14 cellular contexts compared by ENCODE assay signal in the genomic region with DNA sequence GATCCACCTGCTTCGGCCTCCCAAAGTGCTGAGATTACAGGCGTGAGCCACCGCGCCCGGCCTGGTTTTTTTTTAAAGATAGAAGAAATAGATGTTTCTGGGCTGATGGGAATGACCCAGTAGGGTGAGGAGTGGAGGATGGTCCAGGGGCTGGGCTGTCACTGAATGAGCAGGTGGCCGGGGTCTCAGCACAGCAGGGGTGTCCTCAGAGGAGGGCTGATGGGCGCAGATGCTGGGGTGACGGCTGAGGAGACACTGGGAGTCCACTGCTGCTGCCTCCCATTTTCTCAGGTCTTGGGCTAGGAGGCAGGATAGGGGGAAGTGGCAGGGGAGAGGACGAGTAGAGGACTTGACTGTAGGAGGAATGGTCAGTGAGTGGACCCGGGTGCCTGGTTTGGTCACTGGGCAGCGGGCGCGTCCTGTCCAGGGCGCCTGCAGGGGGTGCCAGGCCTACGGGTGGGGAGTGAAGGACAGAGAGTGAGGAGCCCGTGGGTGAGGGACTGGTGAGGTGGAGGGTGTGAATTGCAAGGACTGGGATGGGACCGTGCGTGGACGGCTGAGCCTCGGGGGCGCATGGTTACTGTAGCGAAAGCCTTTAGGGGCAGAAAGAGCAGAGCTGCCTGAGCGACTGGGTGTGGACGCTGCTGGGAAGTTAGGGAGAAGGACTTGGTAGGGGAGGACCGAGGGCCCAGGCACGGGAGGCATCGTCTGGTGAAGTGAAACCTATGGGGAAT. TPM values are rescaled to one million over a fixed set of nuclear protein-coding genes. Genes with fewer than 3 reads are reported as not detected.
DNase-seq lines count a peak whose midpoint lies in the region; ATAC-seq, FAIRE-seq and TF ChIP-seq lines count a peak whose summit lies in the region.
"Had no signal": no experiment of that assay in that cellular context is flagged by ENCODE, and none has a peak within 500 bp of the region (broad histone marks: within the 10 kb centered on the region; RNA-seq: fewer than 3 reads in every experiment).

No MANE protein-coding gene starts in this region.

- H3K27ac Mint-ChIP-seq in CD14-positive monocyte: peak overlapping the region; percentile 59 to 89 (median 83)
- H3K27ac Mint-ChIP-seq in H9: peak overlapping the region; percentile 79 to 96 (median 95); a peak in 6 of 7 replicates
- peak overlapping the region; percentile 12 for H3K27ac Mint-ChIP-seq in astrocyte (ENCODE audit: unreplicated experiment)
- H3K27ac Mint-ChIP-seq in nephron: peak overlapping the region; percentile 71 to 82 (median 74)

- no peak overlapping the region for H4K5ac ChIP-seq in H9 (ENCODE audit: insufficient read length, low read depth, low read length)

- DNase-seq in CD14-positive monocyte (ENCODE audit: low spot score) (no peak), H9 (peak; percentile 28), astrocyte (ENCODE audit: low read depth) (no peak), GM13976 (ENCODE audit: low spot score) (no peak)
- no peak for DNase-seq in activated effector memory CD4-positive, alpha-beta T cell treated with anti-CD3 and anti-CD28 coated beads, Interleukin-2, amount 50 U/mL, for 16 hours
- DNase-seq: activated CD8-positive, alpha-beta memory T cell treated with anti-CD3 and anti-CD28 coated beads, Interleukin-2, amount 50 U/mL, for 4 hours; effector memory CD4-positive, alpha-beta T cell; gastrocnemius medialis; MM.1S; stimulated activated CD4-positive, alpha-beta T cell treated with anti-CD3 and anti-CD28 coated beads, Interleukin-4, amount 100 ng/mL, for 1 hour; T1000 had no signal

- no peak overlapping the region for H3K4me2 ChIP-seq in H9 (ENCODE audit: insufficient read depth, insufficient read length, low read length)
- H3K4me2 ChIP-seq in astrocyte (ENCODE audit: low read length): no peak overlapping the region

- peaks cover 43% of the 10 kb centered on the region for H3K4me1 Mint-ChIP-seq in CD14-positive monocyte
- H3K4me1 Mint-ChIP-seq in H9: peaks cover 20 to 29% of the 10 kb centered on the region in 2 experiments
- H3K4me1 Mint-ChIP-seq in astrocyte (ENCODE audit: low read depth, unreplicated experiment): peaks cover 4% of the 10 kb centered on the region
- H3K4me1 Mint-ChIP-seq in nephron: peaks cover 21% of the 10 kb centered on the region

- FAIRE-seq in astrocyte (lab: Jason Lieb, UNC): no peak

- H3K36me3 Mint-ChIP-seq in CD14-positive monocyte: peaks cover 16 to 47% of the 10 kb centered on the region in 2 donors
- peaks cover 2 to 10% (median 9%) of the 10 kb centered on the region in 3 experiments; a peak in 6 of 7 replicates for H3K36me3 Mint-ChIP-seq in H9 (ENCODE audit: insufficient read depth in 1 of 3, low read depth in 3 of 3)
- H3K36me3 Mint-ChIP-seq in astrocyte (ENCODE audit: low read depth, unreplicated experiment): peaks cover 3% of the 10 kb centered on the region
- H3K36me3 Mint-ChIP-seq in nephron (ENCODE audit: low read depth): peaks cover 4% of the 10 kb centered on the region

- H4K91ac ChIP-seq in H9 (ENCODE audit: insufficient read length, low read depth, low read length): no peak overlapping the region

- no peak overlapping the region for H3K4me3 ChIP-seq in astrocyte (ENCODE audit: insufficient read depth, low read depth, low read length)
- H3K4me3 ChIP-seq: gastrocnemius medialis, prostate gland had no signal

- in situ Hi-C loops in GM13976 (cut with MboI; ENCODE audit: low sequenced_read_pairs, unreplicated experiment): loop anchor here (25.0 kb wide), 1 partner anchor 262 kb away; no protein-coding TSS in a partner anchor

- no peak overlapping the region for H3K23ac ChIP-seq in H9 (ENCODE audit: insufficient read length, low read depth, low read length)

- no peak overlapping the region for H2BK5ac ChIP-seq in H9 (ENCODE audit: insufficient read length, low read length)

- no peak overlapping the region for H2BK120ac ChIP-seq in H9 (ENCODE audit: low read depth, low read length, poor library complexity, severe bottlenecking)

- H3K27ac ChIP-seq in H9 (ENCODE audit: insufficient read length, low read depth, low read length) (no peak overlapping the region), astrocyte (ENCODE audit: low read depth, low read length) (no peak overlapping the region)

- H3K4me3 Mint-ChIP-seq in CD14-positive monocyte (peak overlapping the region; percentile 39 to 62), H9 (peak overlapping the region in 1 of 2 experiments; percentile 8; a peak in 2 of 5 replicates), astrocyte (ENCODE audit: unreplicated experiment) (peak overlapping the region; percentile 61), nephron (peak overlapping the region; percentile 41 to 43 (median 43))

- no peaks in the 10 kb centered on the region for H3K27me3 ChIP-seq in H9 (ENCODE audit: insufficient read depth, low read length)
- no peaks in the 10 kb centered on the region for H3K27me3 ChIP-seq in astrocyte (ENCODE audit: insufficient read depth, low read length)

- H2AFZ ChIP-seq in H9 (ENCODE audit: low read length) (no peak overlapping the region), astrocyte (ENCODE audit: low read depth, low read length) (no peak overlapping the region)

- no peak overlapping the region for H3K14ac ChIP-seq in H9 (ENCODE audit: insufficient read depth, low read length)

- H3K9ac ChIP-seq in H9 (ENCODE audit: extremely low read depth, insufficient read length, low read length) (no peak overlapping the region), astrocyte (ENCODE audit: low read length) (no peak overlapping the region)

- H3K9me3 ChIP-seq in H9 (ENCODE audit: control insufficient read depth, low read depth, low read length): no peaks in the 10 kb centered on the region
- no peaks in the 10 kb centered on the region for H3K9me3 ChIP-seq in astrocyte (ENCODE audit: insufficient read depth, low read depth, low read length)
- H3K9me3 ChIP-seq: gastrocnemius medialis, prostate gland had no signal

- H2BK12ac ChIP-seq in H9 (ENCODE audit: insufficient read length, low read depth, low read length): no peak overlapping the region

- H3K79me2 ChIP-seq in H9 (ENCODE audit: insufficient read depth, low read length): no peaks in the 10 kb centered on the region
- peaks cover 26% of the 10 kb centered on the region for H3K79me2 ChIP-seq in astrocyte (ENCODE audit: insufficient read depth, low read length)

- WGBS in H9 (ENCODE audit: extremely low coverage, insufficient read length, low lambda C conversion rate): no CpG with 5 or more reads among the region's 27 CpGs

- no peaks in the 10 kb centered on the region for H3K4me1 ChIP-seq in H9 (ENCODE audit: insufficient read depth, low read length)
- peaks cover 21% of the 10 kb centered on the region for H3K4me1 ChIP-seq in astrocyte (ENCODE audit: insufficient read depth, low read length)

- H2BK15ac ChIP-seq in H9 (ENCODE audit: low read depth, low read length): no peak overlapping the region

- H2BK20ac ChIP-seq in H9 (ENCODE audit: low read depth, low read length, poor library complexity, severe bottlenecking): no peak overlapping the region

- H3K56ac ChIP-seq in H9 (ENCODE audit: insufficient read length, low read depth, low read length): no peak overlapping the region

- no peak overlapping the region for H4K8ac ChIP-seq in H9 (replicated peaks; ENCODE audit: insufficient read length, low read depth, low read length)

- intact Hi-C loops in CD14-positive monocyte (cut with micrococcal nuclease): no loop called here

- H2AK5ac ChIP-seq in H9 (ENCODE audit: insufficient read length, low read length): no peak overlapping the region

- no peaks in the 10 kb centered on the region for H3K36me3 ChIP-seq in astrocyte (ENCODE audit: insufficient read depth, low read length)

- H3K4ac ChIP-seq in H9 (ENCODE audit: low read depth, low read length): no peak overlapping the region

- H3K9me3 Mint-ChIP-seq in CD14-positive monocyte: no peaks in the 10 kb centered on the region
- no peaks in the 10 kb centered on the region for H3K9me3 Mint-ChIP-seq in H9
- no peaks in the 10 kb centered on the region for H3K9me3 Mint-ChIP-seq in astrocyte (ENCODE audit: unreplicated experiment)
- H3K9me3 Mint-ChIP-seq in nephron: no peaks in the 10 kb centered on the region

- H3T11ph ChIP-seq in H9 (ENCODE audit: low read length): no peak overlapping the region

- no peaks in the 10 kb centered on the region for H3K79me1 ChIP-seq in H9 (ENCODE audit: insufficient read depth, low read depth, low read length, poor library complexity, severe bottlenecking)

- no peak for TF ChIP-seq CTCF in CD14-positive monocyte (IDR thresholded peaks at IDR 0.05)
- no peak for TF ChIP-seq CTCF in H9 (conservative IDR thresholded peaks at IDR 0.05)
- TF ChIP-seq CTCF in astrocyte (IDR thresholded peaks at IDR 0.05; ENCODE audit: insufficient read depth, low read depth, low read length): no peak
- no peak for TF ChIP-seq CTCF in nephron (IDR thresholded peaks at IDR 0.05; ENCODE audit: unreplicated experiment in 3 of 3)
- no peak for TF ChIP-seq CTCF in GM13976 (IDR thresholded peaks at IDR 0.05; ENCODE audit: borderline replicate concordance, control extremely low read depth, extremely low read depth, insufficient read depth, missing control alignments)

- no peaks in the 10 kb centered on the region for H4K20me1 ChIP-seq in H9 (ENCODE audit: control insufficient read depth, insufficient read depth, insufficient read length)
- H4K20me1 ChIP-seq in astrocyte (ENCODE audit: insufficient read depth, low read length): peaks cover 47% of the 10 kb centered on the region

- H3K23me2 ChIP-seq in H9 (ENCODE audit: insufficient read length, low read depth, low read length, poor library complexity, severe bottlenecking): peaks cover 4% of the 10 kb centered on the region

- peaks cover 0 to 4% (median 2%) of the 10 kb centered on the region in 3 donors for H3K27me3 Mint-ChIP-seq in CD14-positive monocyte (ENCODE audit: low read depth in 3 of 3)
- no peaks in the 10 kb centered on the region for H3K27me3 Mint-ChIP-seq in H9 (ENCODE audit: low read depth)
- H3K27me3 Mint-ChIP-seq in astrocyte (ENCODE audit: low read depth, unreplicated experiment): no peaks in the 10 kb centered on the region
- no peaks in the 10 kb centered on the region for H3K27me3 Mint-ChIP-seq in nephron (ENCODE audit: low read depth)

- H3K18ac ChIP-seq in H9 (ENCODE audit: insufficient read length, low read depth, low read length): no peak overlapping the region

- ATAC-seq in HG02938 (IDR thresholded peaks at IDR 0.05; ENCODE audit: unreplicated experiment): no peak
- ATAC-seq: gastrocnemius medialis had no signal

RNA-seq across cellular contexts. Expression of a gene that starts 2.2 kb away (rescaled TPM):
- 10 to 100 TPM; 13.7 to 15.4 TPM for polyA plus RNA-seq in CD14-positive monocyte
- total RNA-seq in H9 (2021) (5.9 and 6.2 TPM in 2 replicates), astrocyte (10.8 and 11.8 TPM in 2 replicates)

RNA-seq across cellular contexts. Expression of a gene that starts 20.2 kb away (rescaled TPM):
- 10 to 100 TPM; 17.3 to 18.8 TPM for polyA plus RNA-seq in CD14-positive monocyte
- total RNA-seq in H9 (2021) (71.4 and 71.7 TPM in 2 replicates), astrocyte (45.8 and 48.9 TPM in 2 replicates)

RNA-seq across cellular contexts. Expression of a gene that starts 24.3 kb away (rescaled TPM):
- polyA plus RNA-seq in CD14-positive monocyte: not detected
- not detected in 2 replicates for total RNA-seq in H9 (2021)
- total RNA-seq in astrocyte: not detected in 2 replicates
- total RNA-seq: gastrocnemius medialis had no signal

RNA-seq across cellular contexts. Expression of a gene that starts 26.7 kb away (rescaled TPM):
- polyA plus RNA-seq in CD14-positive monocyte: not detected
- total RNA-seq in H9 (2021) (22.8 and 23.8 TPM in 2 replicates), astrocyte (6.9 and 7.3 TPM in 2 replicates)

RNA-seq across cellular contexts. Expression of a gene that starts 34.3 kb away (rescaled TPM):
- 10 to 100 TPM; 58.1 to 70.8 TPM for polyA plus RNA-seq in CD14-positive monocyte
- 378 and 386 TPM in 2 replicates for total RNA-seq in H9 (2021)
- total RNA-seq in astrocyte: 188 and 218 TPM in 2 replicates

Comparison
In these comparisons a context has a peak if more than half of its experiments do, and no peak if none do; other contexts are left out.
1. H3K27ac Mint-ChIP-seq: peak in every context shown above with its lines; median percentile 95 in H9; 83 in CD14-positive monocyte; 74 in nephron; 12 in astrocyte.